In the genomic region with DNA sequence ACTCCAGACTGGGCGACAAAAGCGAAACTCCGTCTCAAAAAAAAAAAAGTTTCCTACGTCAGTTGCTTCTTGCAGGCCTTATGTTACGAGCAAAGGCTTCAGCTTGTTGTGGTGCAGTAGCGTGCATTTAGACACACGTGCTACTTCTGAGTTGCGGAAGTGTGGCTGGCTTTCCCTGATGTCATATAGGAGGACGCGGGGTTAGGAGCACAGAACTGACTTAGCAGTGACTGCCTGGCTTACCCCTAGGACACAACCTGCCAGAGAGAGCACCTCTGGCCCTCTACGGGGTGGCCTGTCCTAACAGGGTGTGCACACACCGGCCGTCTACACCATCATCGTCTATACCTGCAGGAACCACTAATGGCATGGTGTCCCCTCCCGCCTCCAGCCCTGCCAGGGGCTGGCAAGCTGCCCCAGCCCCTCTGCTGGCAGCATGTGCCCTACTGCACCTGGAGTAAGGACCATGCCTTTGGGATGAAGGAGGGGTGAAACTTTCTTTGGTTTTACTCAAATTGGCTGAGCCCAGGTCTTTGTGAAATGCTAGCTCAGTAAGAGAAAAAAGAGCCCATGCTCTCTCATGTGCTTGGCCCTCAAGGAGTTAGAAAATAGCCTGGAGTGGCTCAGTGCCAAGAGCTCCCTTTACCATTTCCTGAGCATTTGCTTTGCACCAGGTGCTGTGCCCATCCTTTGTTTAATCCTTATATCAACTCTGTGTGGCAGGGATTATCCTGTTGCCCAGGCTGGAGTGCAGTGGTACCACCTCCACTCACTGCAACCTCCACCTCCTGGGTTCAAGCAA, we compare ENCODE assay signal across 10 cellular contexts. TPM values are rescaled to one million over a fixed set of nuclear protein-coding genes. Genes with fewer than 3 reads are reported as not detected.
DNase-seq lines count a peak whose midpoint lies in the region; TF ChIP-seq lines count a peak whose summit lies in the region.
"Had no signal": no experiment of that assay in that cellular context is flagged by ENCODE, and none has a peak within 500 bp of the region (broad histone marks: within the 10 kb centered on the region; RNA-seq: fewer than 3 reads in every experiment).

No MANE protein-coding gene starts in this region.

- H3K36me3 ChIP-seq in transverse colon, result no peaks in the 10 kb centered on the region

- H3K27ac ChIP-seq in transverse colon, result peak overlapping the region; percentile 27 to 63 (median 52)

- no peak overlapping the region for H3K4me3 Mint-ChIP-seq in nephron progenitor cell
- H3K4me3 Mint-ChIP-seq: brain had no signal

- H3K4me1 Mint-ChIP-seq in nephron progenitor cell, result peaks cover 31% of the 10 kb centered on the region

- peak; percentile 14 for TF ChIP-seq POLR2A in transverse colon (IDR thresholded peaks at IDR 0.05)

- intact Hi-C loops in transverse colon (cut with DNase I; ENCODE audit: low total_unique reads), result no loop called here

- H3K9me3 ChIP-seq in transverse colon, result no peaks in the 10 kb centered on the region

- TF ChIP-seq CTCF in transverse colon (IDR thresholded peaks at IDR 0.05) (no peak), nephron progenitor cell (IDR thresholded peaks at IDR 0.05) (no peak), GM13976 (IDR thresholded peaks at IDR 0.05; ENCODE audit: borderline replicate concordance, control extremely low read depth, extremely low read depth, insufficient read depth, missing control alignments) (no peak)

- in situ Hi-C loops in transverse colon (cut with MboI; ENCODE audit: low pct_ligation_motif_present in 1 of 4, low pct_unique_long_range_greater_than_20kb in 1 of 4, low sequenced_read_pairs in 3 of 4), result no loop called here
- in situ Hi-C loops in GM13976 (cut with MboI; ENCODE audit: low sequenced_read_pairs, unreplicated experiment), result no loop called here

- peaks cover 9% of the 10 kb centered on the region for H3K9me3 Mint-ChIP-seq in nephron progenitor cell

- H3K27me3 ChIP-seq in transverse colon, result no peaks in the 10 kb centered on the region

- WGBS in transverse colon (ENCODE audit: low coverage in 1 of 2), 2 donors, result 93% methylated on average over 15 of the region's 15 CpGs; no CpG with 5 or more reads in 1 of the 2 donors

- no peak overlapping the region for H3K4me3 ChIP-seq in transverse colon

- peak; percentile 65 for DNase-seq in NCI-H748 (lab: John Stamatoyannopoulos, UW; ENCODE audit: unreplicated experiment)
- no peak for DNase-seq in NCI-H748 treated with DMSO at 0.1 percent for 48 hours (lab: John Stamatoyannopoulos, UW)
- DNase-seq in activated CD4-positive, alpha-beta T cell treated with anti-CD3 and anti-CD28 coated beads for 48 hours, result peak; percentile 80
- DNase-seq in central memory CD4-positive, alpha-beta T cell, result peak; percentile 95
- DNase-seq in transverse colon, result peak; percentile 43
- no peak for DNase-seq in nephron progenitor cell
- DNase-seq in GM13976 (ENCODE audit: low spot score), result no peak
- no peak for DNase-seq in T1000 (lab: John Stamatoyannopoulos, UW)
- DNase-seq: head of caudate nucleus had no signal

- peaks cover 19% of the 10 kb centered on the region for H3K27me3 Mint-ChIP-seq in nephron progenitor cell (ENCODE audit: low read depth, poor library complexity)

- no peak overlapping the region for H3K27ac Mint-ChIP-seq in nephron progenitor cell

- H3K4me1 ChIP-seq in transverse colon, result peaks cover 0 to 26% (median 9%) of the 10 kb centered on the region in 4 donors

- H3K36me3 Mint-ChIP-seq in nephron progenitor cell (ENCODE audit: low read depth), result peaks cover 5% of the 10 kb centered on the region

- no peak for TF ChIP-seq EP300 in transverse colon (IDR thresholded peaks at IDR 0.05; ENCODE audit: low read depth)

RNA-seq across cellular contexts. Expression of a gene that starts 1.7 kb away (rescaled TPM):
- total RNA-seq in transverse colon, result under 1 TPM in 3 of 4 donors, not detected in 1; 0.48 to 0.80 (median 0.55) TPM

Comparison
In these comparisons a context has a peak if more than half of its experiments do, and no peak if none do; other contexts are left out.
1. DNase-seq: peak in NCI-H748 (single experiment), activated CD4-positive, alpha-beta T cell treated with anti-CD3 and anti-CD28 coated beads for 48 hours (single experiment), central memory CD4-positive, alpha-beta T cell (single experiment) and transverse colon (single experiment); none in NCI-H748 treated with DMSO at 0.1 percent for 48 hours (single experiment), nephron progenitor cell (single experiment), GM13976 (single experiment) and T1000 (single experiment).